ENCODE assay signal across 11 cellular contexts in the genomic region with DNA sequence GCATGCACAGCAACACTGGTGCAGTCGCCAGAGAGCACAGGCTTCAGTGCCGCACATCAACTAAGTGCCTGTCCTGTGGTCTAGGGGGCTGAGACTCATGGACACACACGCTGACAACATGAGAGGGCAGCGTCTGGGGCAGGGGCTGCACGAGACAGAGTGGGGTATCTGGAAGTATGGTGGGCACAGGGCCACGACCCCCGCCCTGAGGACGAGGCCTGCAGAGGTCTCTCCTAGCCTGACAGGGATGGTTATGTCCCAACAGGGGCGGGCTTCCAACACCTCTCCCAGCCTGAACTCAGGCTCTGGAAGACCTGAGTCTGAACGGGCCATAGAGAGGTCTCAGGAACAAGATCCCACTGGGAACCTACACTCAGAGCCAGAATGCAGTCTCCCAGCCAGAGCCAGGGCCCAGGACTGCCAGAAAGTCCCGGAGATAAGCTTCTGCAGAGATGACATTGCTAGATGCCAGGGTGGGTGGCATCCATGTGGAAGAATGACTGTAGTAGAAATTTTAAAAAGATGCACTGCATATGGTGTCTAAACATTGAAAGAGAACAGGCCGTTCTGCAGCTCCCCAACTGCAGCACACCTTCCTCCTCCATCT.
DNase-seq lines count a peak whose midpoint lies in the region; ATAC-seq and TF ChIP-seq lines count a peak whose summit lies in the region.
"Had no signal": no experiment of that assay in that cellular context is flagged by ENCODE, and none has a peak within 500 bp of the region (broad histone marks: within the 10 kb centered on the region; RNA-seq: fewer than 3 reads in every experiment).

No MANE protein-coding gene starts in this region.

- CTCF ChIA-PET in activated CD8-positive, alpha-beta memory T cell treated with anti-CD3 and anti-CD28 coated beads, Interleukin-2, amount 10 ng/mL, durations not matched to agents 7 days and 5 days (lab: Charles Lee): no interaction called here

- intact Hi-C loops in spleen (cut with DNase I; ENCODE audit: low total_unique reads): no loop called here
- intact Hi-C loops in head of caudate nucleus (cut with DNase I): no loop called here

- H3K27ac ChIP-seq in layer of hippocampus (ENCODE audit: low read depth, low read length) (peak overlapping the region; percentile 42), spleen (peak overlapping the region; percentile 46 to 85 (median 74))

- TF ChIP-seq CTCF in spleen (IDR thresholded peaks at IDR 0.05 in 8 of 11, conservative IDR thresholded peaks at IDR 0.05 in 3 of 11): no peak

- no peaks in the 10 kb centered on the region for H3K4me1 Mint-ChIP-seq in activated CD8-positive, alpha-beta memory T cell treated with anti-CD3 and anti-CD28 coated beads, Interleukin-2, amount 10 ng/mL, durations not matched to agents 7 days and 5 days

- no peaks in the 10 kb centered on the region for H3K36me3 ChIP-seq in spleen

- no peak for TF ChIP-seq POLR2A in spleen (IDR thresholded peaks at IDR 0.05)

- H3K9me3 Mint-ChIP-seq in activated CD8-positive, alpha-beta memory T cell treated with anti-CD3 and anti-CD28 coated beads, Interleukin-2, amount 10 ng/mL, durations not matched to agents 7 days and 5 days (ENCODE audit: low read depth): no peaks in the 10 kb centered on the region
- H3K9me3 Mint-ChIP-seq: activated naive CD4-positive, alpha-beta T cell treated with anti-CD3 and anti-CD28 coated beads for 36 hours; naive thymus-derived CD4-positive, alpha-beta T cell had no signal

- no peak overlapping the region for H3K27ac Mint-ChIP-seq in activated CD8-positive, alpha-beta memory T cell treated with anti-CD3 and anti-CD28 coated beads, Interleukin-2, amount 10 ng/mL, durations not matched to agents 7 days and 5 days
- H3K27ac Mint-ChIP-seq: activated naive CD4-positive, alpha-beta T cell treated with anti-CD3 and anti-CD28 coated beads for 36 hours; naive thymus-derived CD4-positive, alpha-beta T cell had no signal

- peaks cover 44 to 94% (median 79%) of the 10 kb centered on the region in 6 donors for H3K4me1 ChIP-seq in spleen

- ATAC-seq in HG03442 (IDR thresholded peaks at IDR 0.05; ENCODE audit: unreplicated experiment): no peak
- ATAC-seq in activated CD8-positive, alpha-beta memory T cell treated with anti-CD3 and anti-CD28 coated beads, Interleukin-2, amount 10 ng/mL, durations not matched to agents 7 days and 5 days: no peak
- ATAC-seq: naive thymus-derived CD4-positive, alpha-beta T cell had no signal

- DNase-seq in G401 (ENCODE audit: low spot score) (peak; percentile 64), cerebellar cortex (ENCODE audit: low spot score) (peak; percentile 55), spleen (no peak), medulla oblongata (ENCODE audit: extremely low spot score) (no peak), head of caudate nucleus (no peak)
- no peak for DNase-seq in activated CD8-positive, alpha-beta memory T cell treated with anti-CD3 and anti-CD28 coated beads, Interleukin-2, amount 10 ng/mL, durations not matched to agents 7 days and 5 days
- DNase-seq: activated naive CD4-positive, alpha-beta T cell treated with anti-CD3 and anti-CD28 coated beads for 36 hours; naive thymus-derived CD4-positive, alpha-beta T cell; NCI-H1048 had no signal

- peaks cover 2% of the 10 kb centered on the region for H3K27me3 ChIP-seq in layer of hippocampus (ENCODE audit: control insufficient read depth, insufficient read depth, low read length)
- H3K27me3 ChIP-seq in spleen (replicated peaks in 1 of 7): no peaks in the 10 kb centered on the region

- no peaks in the 10 kb centered on the region for H3K36me3 Mint-ChIP-seq in activated CD8-positive, alpha-beta memory T cell treated with anti-CD3 and anti-CD28 coated beads, Interleukin-2, amount 10 ng/mL, durations not matched to agents 7 days and 5 days
- H3K36me3 Mint-ChIP-seq: naive thymus-derived CD4-positive, alpha-beta T cell had no signal

- no peaks in the 10 kb centered on the region for H3K27me3 Mint-ChIP-seq in activated CD8-positive, alpha-beta memory T cell treated with anti-CD3 and anti-CD28 coated beads, Interleukin-2, amount 10 ng/mL, durations not matched to agents 7 days and 5 days

- in situ Hi-C loops in G401 (cut with HindIII; ENCODE audit: low sequenced_read_pairs): no loop called here

- no peak overlapping the region for H3K4me3 ChIP-seq in spleen

- no peak overlapping the region for H3K4me3 Mint-ChIP-seq in activated CD8-positive, alpha-beta memory T cell treated with anti-CD3 and anti-CD28 coated beads, Interleukin-2, amount 10 ng/mL, durations not matched to agents 7 days and 5 days
- H3K4me3 Mint-ChIP-seq: activated naive CD4-positive, alpha-beta T cell treated with anti-CD3 and anti-CD28 coated beads for 36 hours; naive thymus-derived CD4-positive, alpha-beta T cell had no signal

- H3K9me3 ChIP-seq in spleen: no peaks in the 10 kb centered on the region

- WGBS in spleen, 5 donors: 80 to 88% (median 84%) methylated on average over 12 of the region's 12 CpGs

Comparison
In these comparisons a context has a peak if more than half of its experiments do, and no peak if none do; other contexts are left out.
1. DNase-seq: peak in G401 (single experiment) and cerebellar cortex (single experiment); none in spleen (single experiment), activated CD8-positive, alpha-beta memory T cell treated with anti-CD3 and anti-CD28 coated beads, Interleukin-2, amount 10 ng/mL, durations not matched to agents 7 days and 5 days (single experiment), medulla oblongata (single experiment) and head of caudate nucleus (0 of 42).